In genomic region chr11:61955031-61955415, GRCh38 we compare ENCODE assay signal across 1 cellular context.
TF ChIP-seq lines count a peak whose summit lies in the region.

No MANE protein-coding gene starts in this region.

TF ChIP-seq in K562, 482 proteins besides CTCF, POLR2A, EP300 and RAD21:
- TF ChIP-seq E2F6 (IDR thresholded peaks at IDR 0.05; ENCODE audit: borderline replicate concordance in 1 of 2, extremely low read depth in 1 of 2, insufficient read depth in 1 of 2, insufficient read length in 1 of 2, low read depth in 1 of 2, low read length in 1 of 2, poor library complexity in 1 of 2, severe bottlenecking in 1 of 2) (peak in 1 of 2 experiments; percentile 31), SREBF1 (IDR thresholded peaks at IDR 0.05; ENCODE audit: borderline replicate concordance, low read depth, low read length) (no peak), ZBTB34 (CRISPR knock-in tag; IDR thresholded peaks at IDR 0.05) (no peak), HDAC8 (tag; IDR thresholded peaks at IDR 0.05) (no peak), SMARCB1 (IDR thresholded peaks at IDR 0.05; ENCODE audit: insufficient read length, low read depth) (no peak), MAFK (IDR thresholded peaks at IDR 0.05; ENCODE audit: low read length) (no peak), TFAP4 (CRISPR knock-in tag; IDR thresholded peaks at IDR 0.05; ENCODE audit: borderline replicate concordance) (peak; percentile 73), ZNF124 (CRISPR knock-in tag; IDR thresholded peaks at IDR 0.05) (no peak), CEBPB (tag; IDR thresholded peaks at IDR 0.05) (peak; percentile 82), CEBPG (CRISPR knock-in tag; IDR thresholded peaks at IDR 0.05) (peak; percentile 52; the same call in 1 of the 2 replicates), CEBPG (tag; conservative IDR thresholded peaks at IDR 0.05 in 1 of 2, IDR thresholded peaks at IDR 0.05 in 1 of 2) (no peak), FOS (IDR thresholded peaks at IDR 0.05; ENCODE audit: extremely low read depth, insufficient read length) (no peak), ARNT (IDR thresholded peaks at IDR 0.05) (no peak), TAL1 (IDR thresholded peaks at IDR 0.05) (no peak), MCM3 (IDR thresholded peaks at IDR 0.05) (no peak), ZNF347 (CRISPR knock-in tag; IDR thresholded peaks at IDR 0.05; ENCODE audit: low read depth) (no peak), ZNF175 (CRISPR knock-in tag; IDR thresholded peaks at IDR 0.05; ENCODE audit: low read depth) (no peak), GABPB1 (CRISPR knock-in tag; IDR thresholded peaks at IDR 0.05) (no peak), SRF (CRISPR knock-in tag; IDR thresholded peaks at IDR 0.05) (no peak), ARID1B (IDR thresholded peaks at IDR 0.05) (no peak), TRIM24 (IDR thresholded peaks at IDR 0.05) (0 out of 4 replicates have a peak, but pooled peaks of 1 of the 2 experiments have one; percentile 11)
